Comparison of ENCODE assay signal across 8 cellular contexts in the genomic region with DNA sequence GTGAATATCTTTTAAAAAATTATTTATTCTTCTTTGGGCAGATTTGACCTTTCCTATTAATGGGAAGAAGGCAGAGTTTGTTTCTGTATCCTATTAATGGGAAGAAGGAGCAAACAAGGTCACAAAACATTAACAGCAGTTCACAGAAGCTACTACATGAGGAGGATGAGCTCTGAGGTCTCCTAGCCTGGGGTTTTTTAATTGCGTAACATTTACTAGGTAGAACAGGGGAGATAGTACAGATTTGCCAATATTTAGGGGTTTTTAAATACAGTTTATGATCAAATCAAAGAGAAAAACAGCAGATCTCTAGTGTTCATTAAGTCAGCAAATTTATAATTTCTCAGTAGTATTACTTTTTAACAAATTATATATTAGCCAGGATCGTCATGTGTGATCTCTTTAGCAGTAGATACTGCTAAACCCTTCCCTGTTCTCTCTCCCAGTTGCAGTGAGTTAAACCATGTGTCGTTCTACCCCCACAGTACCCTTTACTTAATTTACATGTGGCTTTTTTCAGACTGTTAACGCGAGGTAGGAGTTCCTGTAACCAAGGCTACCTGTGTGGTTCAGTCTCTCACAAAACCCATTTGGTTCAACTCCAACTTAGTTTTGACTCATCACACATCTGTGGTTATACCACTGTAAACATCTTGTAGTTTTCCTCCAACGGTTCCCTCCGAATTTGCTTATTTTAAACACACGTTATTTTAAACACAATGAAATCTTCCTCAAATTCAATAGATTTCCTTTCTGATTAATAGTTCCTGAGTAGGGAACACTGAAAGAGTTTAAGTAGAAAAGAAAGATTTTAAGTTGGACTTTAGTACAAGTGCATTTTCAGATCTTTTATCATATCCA. TPM values are rescaled to one million over a fixed set of nuclear protein-coding genes. Genes with fewer than 3 reads are reported as not detected.
A peak's percentile ranks its signal among the peaks of the same experiment; 100 is the strongest.
DNase-seq lines count a peak whose midpoint lies in the region; ATAC-seq and TF ChIP-seq lines count a peak whose summit lies in the region.

No MANE protein-coding gene starts in this region.

- no peak overlapping the region for H3K4me3 ChIP-seq in CD8-positive, alpha-beta T cell (ENCODE audit: low read depth, low read length)
- H3K4me3 ChIP-seq in lower leg skin (ENCODE audit: low read depth, poor library complexity, severe bottlenecking), result no peak overlapping the region

- peaks cover 39% of the 10 kb centered on the region for H3K4me1 Mint-ChIP-seq in CD8-positive, alpha-beta T cell (ENCODE audit: low read depth)

- H3K9me3 Mint-ChIP-seq in CD8-positive, alpha-beta T cell, result no peaks in the 10 kb centered on the region
- H3K9me3 Mint-ChIP-seq in activated naive CD4-positive, alpha-beta T cell treated with anti-CD3 and anti-CD28 coated beads, Interleukin-2, amount 50 U/mL, for 72 hours, result no peaks in the 10 kb centered on the region

- DNase-seq in CD8-positive, alpha-beta T cell, result peak in 3 of 7 experiments; percentile 15 to 36 (median 16)
- peak in 1 of 2 donors; percentile 36 for DNase-seq in activated naive CD4-positive, alpha-beta T cell treated with anti-CD3 and anti-CD28 coated beads, Interleukin-2, amount 50 U/mL, for 72 hours (ENCODE audit: low spot score in 2 of 2)
- DNase-seq in lower leg skin (ENCODE audit: low spot score in 2 of 2), result no peak
- DNase-seq in SKM-1 (lab: John Stamatoyannopoulos, UW; ENCODE audit: unreplicated experiment), result no peak
- DNase-seq in NCI-H1105 (lab: John Stamatoyannopoulos, UW), result no peak
- no peak for DNase-seq in NCI-H69 (lab: John Stamatoyannopoulos, UW)

- intact Hi-C loops in CD8-positive, alpha-beta T cell (cut with DNase I, micrococcal nuclease), result loop anchor here (1.0 to 10.0 kb wide), 4 partner anchors 14 to 783 kb away; no protein-coding TSS in a partner anchor
- intact Hi-C loops in lower leg skin (cut with DNase I; ENCODE audit: low total_unique reads), result loop anchor here (10.0 kb wide), 1 partner anchor 313 kb away; no protein-coding TSS in a partner anchor

- POLR2A ChIA-PET in CD8-positive, alpha-beta T cell (lab: Charles Lee), result no interaction called here

- WGBS in lower leg skin, 2 donors, result 67 to 74% methylated on average over 8 of the region's 8 CpGs

- H3K27ac ChIP-seq in CD8-positive, alpha-beta T cell (ENCODE audit: low read depth, low read length), result no peak overlapping the region

- H3K27ac Mint-ChIP-seq in CD8-positive, alpha-beta T cell, result peak overlapping the region; percentile 83
- peak overlapping the region; percentile 88 to 97 for H3K27ac Mint-ChIP-seq in activated naive CD4-positive, alpha-beta T cell treated with anti-CD3 and anti-CD28 coated beads, Interleukin-2, amount 50 U/mL, for 72 hours

- peak; percentile 87 for ATAC-seq in CD8-positive, alpha-beta T cell
- ATAC-seq in GM19328 (IDR thresholded peaks at IDR 0.05; ENCODE audit: unreplicated experiment) (peak; percentile 99), HG03108 (IDR thresholded peaks at IDR 0.05; ENCODE audit: unreplicated experiment) (peak; percentile 98)
- peak; percentile 92 to 95 for ATAC-seq in activated naive CD4-positive, alpha-beta T cell treated with anti-CD3 and anti-CD28 coated beads, Interleukin-2, amount 50 U/mL, for 72 hours

- TF ChIP-seq POLR2A in lower leg skin (IDR thresholded peaks at IDR 0.05), result no peak

- H3K36me3 Mint-ChIP-seq in CD8-positive, alpha-beta T cell, result peaks cover 64% of the 10 kb centered on the region
- H3K36me3 Mint-ChIP-seq in activated naive CD4-positive, alpha-beta T cell treated with anti-CD3 and anti-CD28 coated beads, Interleukin-2, amount 50 U/mL, for 72 hours, result peaks cover 17 to 34% of the 10 kb centered on the region in 2 donors

- no peaks in the 10 kb centered on the region for H3K27me3 ChIP-seq in CD8-positive, alpha-beta T cell (ENCODE audit: insufficient read depth, low read length)

- no peaks in the 10 kb centered on the region for H3K4me1 ChIP-seq in CD8-positive, alpha-beta T cell (ENCODE audit: insufficient read depth, low read length)

- H3K9me3 ChIP-seq in CD8-positive, alpha-beta T cell (ENCODE audit: low read length), result no peaks in the 10 kb centered on the region

- H3K36me3 ChIP-seq in CD8-positive, alpha-beta T cell (ENCODE audit: insufficient read depth, low read length), result no peaks in the 10 kb centered on the region

- CTCF ChIA-PET in CD8-positive, alpha-beta T cell (lab: Charles Lee), result no interaction called here

- TF ChIP-seq CTCF in CD8-positive, alpha-beta T cell (IDR thresholded peaks at IDR 0.05), result no peak
- TF ChIP-seq CTCF in lower leg skin (IDR thresholded peaks at IDR 0.05), result no peak

- H3K4me3 Mint-ChIP-seq in CD8-positive, alpha-beta T cell, result no peak overlapping the region

- H3K27me3 Mint-ChIP-seq in CD8-positive, alpha-beta T cell (ENCODE audit: low read depth), result no peaks in the 10 kb centered on the region

RNA-seq across cellular contexts. Expression of gene SLC25A46, which starts 13.3 kb away (rescaled TPM):
- total RNA-seq in CD8-positive, alpha-beta T cell, result 10 to 100 TPM; 13.6 to 14.6 TPM
- total RNA-seq in activated naive CD4-positive, alpha-beta T cell treated with anti-CD3 and anti-CD28 coated beads, Interleukin-2, amount 50 U/mL, for 72 hours, result 10 to 100 TPM; 28.1 to 49.6 TPM
- 10 to 100 TPM; 36.6 to 44.7 (median 43.4) TPM for total RNA-seq in lower leg skin

RNA-seq across cellular contexts. Expression of gene TMEM232, which starts 25.7 kb away (rescaled TPM):
- total RNA-seq in CD8-positive, alpha-beta T cell, result 1 to 10 TPM in 1 of 2 experiments, under 1 TPM in 1; 0.92 to 1.0 TPM
- total RNA-seq in activated naive CD4-positive, alpha-beta T cell treated with anti-CD3 and anti-CD28 coated beads, Interleukin-2, amount 50 U/mL, for 72 hours, result under 1 TPM; 0.25 to 0.93 TPM
- 1 to 10 TPM in 2 of 4 donors, under 1 TPM in 2; 0.54 to 2.3 (median 0.93) TPM for total RNA-seq in lower leg skin
